1 cellular context compared by ENCODE assay signal in the genomic region with DNA sequence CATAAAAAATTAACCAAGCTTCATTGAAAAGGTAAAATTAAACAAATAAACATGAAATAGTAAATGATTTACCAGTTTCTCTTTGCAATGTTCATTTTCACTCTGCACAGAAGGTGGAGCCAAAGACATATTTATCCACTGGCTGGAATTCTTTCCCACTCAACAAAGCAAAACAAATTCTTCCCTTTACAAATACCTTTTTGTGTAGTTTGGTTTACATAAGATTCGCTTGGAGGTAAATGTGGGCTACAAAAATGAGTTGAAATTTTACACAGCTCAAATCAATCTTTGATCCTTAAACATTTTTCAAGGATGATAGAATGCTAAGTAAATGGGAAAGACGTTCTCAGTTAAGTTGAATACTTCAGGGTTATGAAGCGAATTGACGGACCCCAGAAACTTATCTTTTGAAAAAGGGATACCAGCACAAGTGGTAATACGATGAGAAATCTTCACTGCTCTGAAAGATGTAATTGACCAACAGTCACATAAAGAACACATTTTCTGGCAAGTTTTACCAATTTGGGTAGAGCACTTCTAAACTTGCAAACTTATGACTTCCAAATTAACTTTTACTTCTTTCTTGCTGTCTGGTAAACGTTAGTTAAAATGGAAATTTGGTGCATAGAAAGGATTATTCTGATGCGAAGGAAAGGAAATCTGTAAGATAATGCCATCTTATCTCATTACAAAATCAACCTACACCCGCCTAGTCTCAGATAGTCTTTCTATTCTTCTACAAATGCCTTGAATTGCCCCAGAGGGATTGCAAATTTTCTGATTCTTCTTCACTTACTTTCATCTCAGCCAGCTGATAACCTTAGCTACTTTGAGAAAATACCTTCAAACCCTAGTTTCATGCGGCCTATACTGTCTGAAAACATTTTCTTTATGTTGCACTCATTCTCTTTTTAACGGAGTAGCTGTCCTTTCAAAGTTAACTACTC.
TF ChIP-seq lines count a peak whose summit lies in the region.

No MANE protein-coding gene starts in this region.

TF ChIP-seq in SK-N-SH, 30 proteins besides CTCF, POLR2A, EP300 and RAD21 (continued from another document):
- TF ChIP-seq, protein P1, sequence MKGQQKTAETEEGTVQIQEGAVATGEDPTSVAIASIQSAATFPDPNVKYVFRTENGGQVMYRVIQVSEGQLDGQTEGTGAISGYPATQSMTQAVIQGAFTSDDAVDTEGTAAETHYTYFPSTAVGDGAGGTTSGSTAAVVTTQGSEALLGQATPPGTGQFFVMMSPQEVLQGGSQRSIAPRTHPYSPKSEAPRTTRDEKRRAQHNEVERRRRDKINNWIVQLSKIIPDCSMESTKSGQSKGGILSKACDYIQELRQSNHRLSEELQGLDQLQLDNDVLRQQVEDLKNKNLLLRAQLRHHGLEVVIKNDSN (IDR thresholded peaks at IDR 0.05; ENCODE audit: borderline replicate concordance, low read depth) = no peak
- no peak for TF ChIP-seq MXI1 (IDR thresholded peaks at IDR 0.05; ENCODE audit: low read depth, low read length)
- no peak for TF ChIP-seq GATA2 (CRISPR knock-in tag; IDR thresholded peaks at IDR 0.05)
- no peak for TF ChIP-seq FOSL2 (IDR thresholded peaks at IDR 0.05; ENCODE audit: borderline replicate concordance, low read depth)
- TF ChIP-seq EZH2phosphoT487 (IDR thresholded peaks at IDR 0.05; ENCODE audit: borderline replicate concordance, low read depth) = no peak
- no peak for TF ChIP-seq TCF12 (IDR thresholded peaks at IDR 0.05)
- no peak for TF ChIP-seq RFX5 (IDR thresholded peaks at IDR 0.05; ENCODE audit: low read length)
